In the genomic region with DNA sequence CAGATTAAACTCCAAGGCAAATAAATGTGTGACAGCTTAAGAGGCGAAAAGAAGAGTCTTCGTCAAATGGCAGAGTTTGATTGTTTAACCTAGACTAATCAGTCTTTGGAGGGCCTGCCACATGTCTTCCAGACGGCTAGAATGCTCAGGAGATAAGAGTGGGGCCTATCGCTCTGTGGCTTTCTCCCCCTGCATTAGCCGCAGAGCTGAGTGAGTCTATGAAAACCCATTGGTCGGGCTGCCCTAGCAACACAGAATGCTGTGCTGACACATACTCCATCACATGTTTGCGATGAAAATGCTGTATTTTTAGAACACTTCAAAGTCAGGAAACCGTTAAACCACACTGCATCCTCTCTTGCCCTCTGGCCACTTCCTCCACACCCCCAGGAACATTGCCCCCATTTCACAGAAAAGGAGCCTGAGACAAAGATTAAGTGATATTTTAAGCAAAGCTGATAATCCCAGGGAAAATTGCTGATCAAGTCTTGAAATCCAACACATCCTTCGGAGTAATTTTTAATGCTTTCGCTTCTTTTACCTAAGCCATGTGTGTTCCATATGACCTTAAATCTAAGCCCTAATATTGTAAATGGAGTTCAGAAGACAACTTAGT, we compare ENCODE assay signal across 1 cellular context.
A peak's percentile ranks its signal among the peaks of the same experiment; 100 is the strongest.
TF ChIP-seq lines count a peak whose summit lies in the region.

No MANE protein-coding gene starts in this region.

TF ChIP-seq in GM12878, 131 proteins besides CTCF, POLR2A, EP300 and RAD21 (continued from another document and continues in another):
- TF ChIP-seq, protein P1, sequence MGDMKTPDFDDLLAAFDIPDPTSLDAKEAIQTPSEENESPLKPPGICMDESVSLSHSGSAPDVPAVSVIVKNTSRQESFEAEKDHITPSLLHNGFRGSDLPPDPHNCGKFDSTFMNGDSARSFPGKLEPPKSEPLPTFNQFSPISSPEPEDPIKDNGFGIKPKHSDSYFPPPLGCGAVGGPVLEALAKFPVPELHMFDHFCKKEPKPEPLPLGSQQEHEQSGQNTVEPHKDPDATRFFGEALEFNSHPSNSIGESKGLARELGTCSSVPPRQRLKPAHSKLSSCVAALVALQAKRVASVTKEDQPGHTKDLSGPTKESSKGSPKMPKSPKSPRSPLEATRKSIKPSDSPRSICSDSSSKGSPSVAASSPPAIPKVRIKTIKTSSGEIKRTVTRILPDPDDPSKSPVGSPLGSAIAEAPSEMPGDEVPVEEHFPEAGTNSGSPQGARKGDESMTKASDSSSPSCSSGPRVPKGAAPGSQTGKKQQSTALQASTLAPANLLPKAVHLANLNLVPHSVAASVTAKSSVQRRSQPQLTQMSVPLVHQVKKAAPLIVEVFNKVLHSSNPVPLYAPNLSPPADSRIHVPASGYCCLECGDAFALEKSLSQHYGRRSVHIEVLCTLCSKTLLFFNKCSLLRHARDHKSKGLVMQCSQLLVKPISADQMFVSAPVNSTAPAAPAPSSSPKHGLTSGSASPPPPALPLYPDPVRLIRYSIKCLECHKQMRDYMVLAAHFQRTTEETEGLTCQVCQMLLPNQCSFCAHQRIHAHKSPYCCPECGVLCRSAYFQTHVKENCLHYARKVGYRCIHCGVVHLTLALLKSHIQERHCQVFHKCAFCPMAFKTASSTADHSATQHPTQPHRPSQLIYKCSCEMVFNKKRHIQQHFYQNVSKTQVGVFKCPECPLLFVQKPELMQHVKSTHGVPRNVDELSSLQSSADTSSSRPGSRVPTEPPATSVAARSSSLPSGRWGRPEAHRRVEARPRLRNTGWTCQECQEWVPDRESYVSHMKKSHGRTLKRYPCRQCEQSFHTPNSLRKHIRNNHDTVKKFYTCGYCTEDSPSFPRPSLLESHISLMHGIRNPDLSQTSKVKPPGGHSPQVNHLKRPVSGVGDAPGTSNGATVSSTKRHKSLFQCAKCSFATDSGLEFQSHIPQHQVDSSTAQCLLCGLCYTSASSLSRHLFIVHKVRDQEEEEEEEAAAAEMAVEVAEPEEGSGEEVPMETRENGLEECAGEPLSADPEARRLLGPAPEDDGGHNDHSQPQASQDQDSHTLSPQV (IDR thresholded peaks at IDR 0.05): peak; percentile 22; the same call in 1 of the 2 replicates
- TF ChIP-seq, protein P2, sequence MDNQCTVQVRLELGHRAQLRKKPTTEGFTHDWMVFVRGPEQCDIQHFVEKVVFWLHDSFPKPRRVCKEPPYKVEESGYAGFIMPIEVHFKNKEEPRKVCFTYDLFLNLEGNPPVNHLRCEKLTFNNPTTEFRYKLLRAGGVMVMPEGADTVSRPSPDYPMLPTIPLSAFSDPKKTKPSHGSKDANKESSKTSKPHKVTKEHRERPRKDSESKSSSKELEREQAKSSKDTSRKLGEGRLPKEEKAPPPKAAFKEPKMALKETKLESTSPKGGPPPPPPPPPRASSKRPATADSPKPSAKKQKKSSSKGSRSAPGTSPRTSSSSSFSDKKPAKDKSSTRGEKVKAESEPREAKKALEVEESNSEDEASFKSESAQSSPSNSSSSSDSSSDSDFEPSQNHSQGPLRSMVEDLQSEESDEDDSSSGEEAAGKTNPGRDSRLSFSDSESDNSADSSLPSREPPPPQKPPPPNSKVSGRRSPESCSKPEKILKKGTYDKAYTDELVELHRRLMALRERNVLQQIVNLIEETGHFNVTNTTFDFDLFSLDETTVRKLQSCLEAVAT (IDR thresholded peaks at IDR 0.05): peak; percentile 73
- peak; percentile 77 for TF ChIP-seq SMAD5 (IDR thresholded peaks at IDR 0.05; ENCODE audit: low read depth)
- no peak for TF ChIP-seq RUNX3 (IDR thresholded peaks at IDR 0.05; ENCODE audit: low read length)
- TF ChIP-seq GABPA (IDR thresholded peaks at IDR 0.05; ENCODE audit: low read depth): no peak
- TF ChIP-seq, protein P3, sequence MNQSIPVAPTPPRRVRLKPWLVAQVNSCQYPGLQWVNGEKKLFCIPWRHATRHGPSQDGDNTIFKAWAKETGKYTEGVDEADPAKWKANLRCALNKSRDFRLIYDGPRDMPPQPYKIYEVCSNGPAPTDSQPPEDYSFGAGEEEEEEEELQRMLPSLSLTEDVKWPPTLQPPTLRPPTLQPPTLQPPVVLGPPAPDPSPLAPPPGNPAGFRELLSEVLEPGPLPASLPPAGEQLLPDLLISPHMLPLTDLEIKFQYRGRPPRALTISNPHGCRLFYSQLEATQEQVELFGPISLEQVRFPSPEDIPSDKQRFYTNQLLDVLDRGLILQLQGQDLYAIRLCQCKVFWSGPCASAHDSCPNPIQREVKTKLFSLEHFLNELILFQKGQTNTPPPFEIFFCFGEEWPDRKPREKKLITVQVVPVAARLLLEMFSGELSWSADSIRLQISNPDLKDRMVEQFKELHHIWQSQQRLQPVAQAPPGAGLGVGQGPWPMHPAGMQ (IDR thresholded peaks at IDR 0.05; ENCODE audit: borderline replicate concordance): no peak
- TF ChIP-seq, protein P4, sequence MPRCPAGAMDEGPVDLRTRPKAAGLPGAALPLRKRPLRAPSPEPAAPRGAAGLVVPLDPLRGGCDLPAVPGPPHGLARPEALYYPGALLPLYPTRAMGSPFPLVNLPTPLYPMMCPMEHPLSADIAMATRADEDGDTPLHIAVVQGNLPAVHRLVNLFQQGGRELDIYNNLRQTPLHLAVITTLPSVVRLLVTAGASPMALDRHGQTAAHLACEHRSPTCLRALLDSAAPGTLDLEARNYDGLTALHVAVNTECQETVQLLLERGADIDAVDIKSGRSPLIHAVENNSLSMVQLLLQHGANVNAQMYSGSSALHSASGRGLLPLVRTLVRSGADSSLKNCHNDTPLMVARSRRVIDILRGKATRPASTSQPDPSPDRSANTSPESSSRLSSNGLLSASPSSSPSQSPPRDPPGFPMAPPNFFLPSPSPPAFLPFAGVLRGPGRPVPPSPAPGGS (IDR thresholded peaks at IDR 0.05; ENCODE audit: borderline replicate concordance, insufficient read depth, low read depth, low read length, poor library complexity, severe bottlenecking): peak; percentile 66
- peak; percentile 95 for TF ChIP-seq NBN (IDR thresholded peaks at IDR 0.05)
- TF ChIP-seq, protein P5, sequence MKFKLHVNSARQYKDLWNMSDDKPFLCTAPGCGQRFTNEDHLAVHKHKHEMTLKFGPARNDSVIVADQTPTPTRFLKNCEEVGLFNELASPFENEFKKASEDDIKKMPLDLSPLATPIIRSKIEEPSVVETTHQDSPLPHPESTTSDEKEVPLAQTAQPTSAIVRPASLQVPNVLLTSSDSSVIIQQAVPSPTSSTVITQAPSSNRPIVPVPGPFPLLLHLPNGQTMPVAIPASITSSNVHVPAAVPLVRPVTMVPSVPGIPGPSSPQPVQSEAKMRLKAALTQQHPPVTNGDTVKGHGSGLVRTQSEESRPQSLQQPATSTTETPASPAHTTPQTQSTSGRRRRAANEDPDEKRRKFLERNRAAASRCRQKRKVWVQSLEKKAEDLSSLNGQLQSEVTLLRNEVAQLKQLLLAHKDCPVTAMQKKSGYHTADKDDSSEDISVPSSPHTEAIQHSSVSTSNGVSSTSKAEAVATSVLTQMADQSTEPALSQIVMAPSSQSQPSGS (IDR thresholded peaks at IDR 0.05; ENCODE audit: low read length): no peak
- peak; percentile 90 for TF ChIP-seq SMARCA5 (IDR thresholded peaks at IDR 0.05)
- TF ChIP-seq DPF2 (IDR thresholded peaks at IDR 0.05): no peak; the same call in none of the 2 replicates
- no peak for TF ChIP-seq NR2C1 (IDR thresholded peaks at IDR 0.05)
- TF ChIP-seq TCF7 (IDR thresholded peaks at IDR 0.05; ENCODE audit: borderline replicate concordance): peak; percentile 99
- TF ChIP-seq CBFB (IDR thresholded peaks at IDR 0.05; ENCODE audit: low read depth): peak; percentile 99
- TF ChIP-seq, protein P6, sequence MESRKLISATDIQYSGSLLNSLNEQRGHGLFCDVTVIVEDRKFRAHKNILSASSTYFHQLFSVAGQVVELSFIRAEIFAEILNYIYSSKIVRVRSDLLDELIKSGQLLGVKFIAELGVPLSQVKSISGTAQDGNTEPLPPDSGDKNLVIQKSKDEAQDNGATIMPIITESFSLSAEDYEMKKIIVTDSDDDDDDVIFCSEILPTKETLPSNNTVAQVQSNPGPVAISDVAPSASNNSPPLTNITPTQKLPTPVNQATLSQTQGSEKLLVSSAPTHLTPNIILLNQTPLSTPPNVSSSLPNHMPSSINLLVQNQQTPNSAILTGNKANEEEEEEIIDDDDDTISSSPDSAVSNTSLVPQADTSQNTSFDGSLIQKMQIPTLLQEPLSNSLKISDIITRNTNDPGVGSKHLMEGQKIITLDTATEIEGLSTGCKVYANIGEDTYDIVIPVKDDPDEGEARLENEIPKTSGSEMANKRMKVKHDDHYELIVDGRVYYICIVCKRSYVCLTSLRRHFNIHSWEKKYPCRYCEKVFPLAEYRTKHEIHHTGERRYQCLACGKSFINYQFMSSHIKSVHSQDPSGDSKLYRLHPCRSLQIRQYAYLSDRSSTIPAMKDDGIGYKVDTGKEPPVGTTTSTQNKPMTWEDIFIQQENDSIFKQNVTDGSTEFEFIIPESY (IDR thresholded peaks at IDR 0.05): no peak
- peak; percentile 99 for TF ChIP-seq MYB (IDR thresholded peaks at IDR 0.05; ENCODE audit: borderline replicate concordance, low read depth, low read length)
- TF ChIP-seq, protein P7, sequence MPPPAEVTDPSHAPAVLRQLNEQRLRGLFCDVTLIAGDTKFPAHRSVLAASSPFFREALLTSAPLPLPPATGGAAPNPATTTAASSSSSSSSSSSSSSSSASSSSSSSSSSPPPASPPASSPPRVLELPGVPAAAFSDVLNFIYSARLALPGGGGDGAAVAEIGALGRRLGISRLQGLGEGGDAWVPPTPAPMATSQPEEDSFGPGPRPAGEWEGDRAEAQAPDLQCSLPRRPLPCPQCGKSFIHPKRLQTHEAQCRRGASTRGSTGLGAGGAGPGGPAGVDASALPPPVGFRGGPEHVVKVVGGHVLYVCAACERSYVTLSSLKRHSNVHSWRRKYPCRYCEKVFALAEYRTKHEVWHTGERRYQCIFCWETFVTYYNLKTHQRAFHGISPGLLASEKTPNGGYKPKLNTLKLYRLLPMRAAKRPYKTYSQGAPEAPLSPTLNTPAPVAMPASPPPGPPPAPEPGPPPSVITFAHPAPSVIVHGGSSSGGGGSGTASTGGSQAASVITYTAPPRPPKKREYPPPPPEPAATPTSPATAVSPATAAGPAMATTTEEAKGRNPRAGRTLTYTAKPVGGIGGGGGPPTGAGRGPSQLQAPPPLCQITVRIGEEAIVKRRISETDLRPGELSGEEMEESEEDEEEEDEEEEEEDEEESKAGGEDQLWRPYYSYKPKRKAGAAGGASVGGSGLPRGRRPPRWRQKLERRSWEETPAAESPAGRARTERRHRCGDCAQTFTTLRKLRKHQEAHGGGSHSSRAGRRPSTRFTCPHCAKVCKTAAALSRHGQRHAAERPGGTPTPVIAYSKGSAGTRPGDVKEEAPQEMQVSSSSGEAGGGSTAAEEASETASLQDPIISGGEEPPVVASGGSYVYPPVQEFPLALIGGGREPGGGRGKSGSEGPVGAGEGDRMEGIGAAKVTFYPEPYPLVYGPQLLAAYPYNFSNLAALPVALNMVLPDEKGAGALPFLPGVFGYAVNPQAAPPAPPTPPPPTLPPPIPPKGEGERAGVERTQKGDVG (CRISPR knock-in tag; IDR thresholded peaks at IDR 0.05): no peak
- TF ChIP-seq, protein P8, sequence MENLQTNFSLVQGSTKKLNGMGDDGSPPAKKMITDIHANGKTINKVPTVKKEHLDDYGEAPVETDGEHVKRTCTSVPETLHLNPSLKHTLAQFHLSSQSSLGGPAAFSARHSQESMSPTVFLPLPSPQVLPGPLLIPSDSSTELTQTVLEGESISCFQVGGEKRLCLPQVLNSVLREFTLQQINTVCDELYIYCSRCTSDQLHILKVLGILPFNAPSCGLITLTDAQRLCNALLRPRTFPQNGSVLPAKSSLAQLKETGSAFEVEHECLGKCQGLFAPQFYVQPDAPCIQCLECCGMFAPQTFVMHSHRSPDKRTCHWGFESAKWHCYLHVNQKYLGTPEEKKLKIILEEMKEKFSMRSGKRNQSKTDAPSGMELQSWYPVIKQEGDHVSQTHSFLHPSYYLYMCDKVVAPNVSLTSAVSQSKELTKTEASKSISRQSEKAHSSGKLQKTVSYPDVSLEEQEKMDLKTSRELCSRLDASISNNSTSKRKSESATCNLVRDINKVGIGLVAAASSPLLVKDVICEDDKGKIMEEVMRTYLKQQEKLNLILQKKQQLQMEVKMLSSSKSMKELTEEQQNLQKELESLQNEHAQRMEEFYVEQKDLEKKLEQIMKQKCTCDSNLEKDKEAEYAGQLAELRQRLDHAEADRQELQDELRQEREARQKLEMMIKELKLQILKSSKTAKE (IDR thresholded peaks at IDR 0.05; ENCODE audit: low read depth, poor library complexity, severe bottlenecking): peak; percentile 92
- no peak for TF ChIP-seq CBX3 (IDR thresholded peaks at IDR 0.05; ENCODE audit: borderline replicate concordance, low read depth)
- no peak for TF ChIP-seq RBBP5 (conservative IDR thresholded peaks at IDR 0.05)
- TF ChIP-seq ETV6 (conservative IDR thresholded peaks at IDR 0.05 in 1 of 2, IDR thresholded peaks at IDR 0.05 in 1 of 2; ENCODE audit: borderline replicate concordance in 1 of 2, low read depth in 1 of 2): peak in 1 of 2 experiments; percentile 98; a peak in 2 of 4 replicates
- TF ChIP-seq WRNIP1 (IDR thresholded peaks at IDR 0.05; ENCODE audit: borderline replicate concordance, low read depth, low read length): peak; percentile 96; the same call in 1 of the 2 replicates
- TF ChIP-seq, protein P9, sequence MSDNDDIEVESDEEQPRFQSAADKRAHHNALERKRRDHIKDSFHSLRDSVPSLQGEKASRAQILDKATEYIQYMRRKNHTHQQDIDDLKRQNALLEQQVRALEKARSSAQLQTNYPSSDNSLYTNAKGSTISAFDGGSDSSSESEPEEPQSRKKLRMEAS (IDR thresholded peaks at IDR 0.05; ENCODE audit: low read depth, low read length): peak; percentile 87
- TF ChIP-seq MTA2 (IDR thresholded peaks at IDR 0.05; ENCODE audit: low read depth): peak; percentile 83
- TF ChIP-seq ESRRA (IDR thresholded peaks at IDR 0.05; ENCODE audit: low read length): no peak
- TF ChIP-seq, protein P10, sequence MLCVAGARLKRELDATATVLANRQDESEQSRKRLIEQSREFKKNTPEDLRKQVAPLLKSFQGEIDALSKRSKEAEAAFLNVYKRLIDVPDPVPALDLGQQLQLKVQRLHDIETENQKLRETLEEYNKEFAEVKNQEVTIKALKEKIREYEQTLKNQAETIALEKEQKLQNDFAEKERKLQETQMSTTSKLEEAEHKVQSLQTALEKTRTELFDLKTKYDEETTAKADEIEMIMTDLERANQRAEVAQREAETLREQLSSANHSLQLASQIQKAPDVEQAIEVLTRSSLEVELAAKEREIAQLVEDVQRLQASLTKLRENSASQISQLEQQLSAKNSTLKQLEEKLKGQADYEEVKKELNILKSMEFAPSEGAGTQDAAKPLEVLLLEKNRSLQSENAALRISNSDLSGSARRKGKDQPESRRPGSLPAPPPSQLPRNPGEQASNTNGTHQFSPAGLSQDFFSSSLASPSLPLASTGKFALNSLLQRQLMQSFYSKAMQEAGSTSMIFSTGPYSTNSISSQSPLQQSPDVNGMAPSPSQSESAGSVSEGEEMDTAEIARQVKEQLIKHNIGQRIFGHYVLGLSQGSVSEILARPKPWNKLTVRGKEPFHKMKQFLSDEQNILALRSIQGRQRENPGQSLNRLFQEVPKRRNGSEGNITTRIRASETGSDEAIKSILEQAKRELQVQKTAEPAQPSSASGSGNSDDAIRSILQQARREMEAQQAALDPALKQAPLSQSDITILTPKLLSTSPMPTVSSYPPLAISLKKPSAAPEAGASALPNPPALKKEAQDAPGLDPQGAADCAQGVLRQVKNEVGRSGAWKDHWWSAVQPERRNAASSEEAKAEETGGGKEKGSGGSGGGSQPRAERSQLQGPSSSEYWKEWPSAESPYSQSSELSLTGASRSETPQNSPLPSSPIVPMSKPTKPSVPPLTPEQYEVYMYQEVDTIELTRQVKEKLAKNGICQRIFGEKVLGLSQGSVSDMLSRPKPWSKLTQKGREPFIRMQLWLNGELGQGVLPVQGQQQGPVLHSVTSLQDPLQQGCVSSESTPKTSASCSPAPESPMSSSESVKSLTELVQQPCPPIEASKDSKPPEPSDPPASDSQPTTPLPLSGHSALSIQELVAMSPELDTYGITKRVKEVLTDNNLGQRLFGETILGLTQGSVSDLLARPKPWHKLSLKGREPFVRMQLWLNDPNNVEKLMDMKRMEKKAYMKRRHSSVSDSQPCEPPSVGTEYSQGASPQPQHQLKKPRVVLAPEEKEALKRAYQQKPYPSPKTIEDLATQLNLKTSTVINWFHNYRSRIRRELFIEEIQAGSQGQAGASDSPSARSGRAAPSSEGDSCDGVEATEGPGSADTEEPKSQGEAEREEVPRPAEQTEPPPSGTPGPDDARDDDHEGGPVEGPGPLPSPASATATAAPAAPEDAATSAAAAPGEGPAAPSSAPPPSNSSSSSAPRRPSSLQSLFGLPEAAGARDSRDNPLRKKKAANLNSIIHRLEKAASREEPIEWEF (IDR thresholded peaks at IDR 0.05; ENCODE audit: insufficient replicate concordance, low read depth, low read length): peak; percentile 69
